16 cellular contexts compared by ENCODE assay signal in genomic region chr5:150765789-150766149, GRCh38.
"Had no signal": no experiment of that assay in that cellular context is flagged by ENCODE, and none has a peak within 500 bp of the region (broad histone marks: within the 10 kb centered on the region; RNA-seq: fewer than 3 reads in every experiment).

No MANE protein-coding gene starts in this region.

- H3K36me3 Mint-ChIP-seq: type B pancreatic cell had no signal

- H3K4me1 Mint-ChIP-seq: endodermal cell had no signal

- H3K9me3 Mint-ChIP-seq: nephron progenitor cell, type B pancreatic cell had no signal

- H3K79me2 ChIP-seq: hepatocyte had no signal

- H3K4me3 ChIP-seq: body of pancreas, hepatocyte, left ventricle myocardium inferior, suprapubic skin had no signal

- H3K27ac ChIP-seq: hepatocyte, suprapubic skin had no signal

- H2AFZ ChIP-seq: hepatocyte had no signal

- H3K9me3 ChIP-seq: body of pancreas, left ventricle myocardium inferior, suprapubic skin had no signal

- H3K27ac Mint-ChIP-seq: activated T-helper 2 cell treated with anti-CD3 and anti-CD28 coated beads, Interferon-gamma antibody, Interleukin-2, Interleukin-4, amounts not matched to agents 10 μg/mL and 5 μg/mL and 100 μg/mL, durations not matched to agents 14 hours and 24 hours and 36 hours; endodermal cell; nephron progenitor cell; type B pancreatic cell had no signal

- H3K27me3 ChIP-seq: body of pancreas, hepatocyte, suprapubic skin had no signal

- DNase-seq: activated naive CD4-positive, alpha-beta T cell treated with anti-CD3 and anti-CD28 coated beads, Interleukin-2, amount 50 U/mL, for 16 hours; amniotic stem cell; body of pancreas; central memory CD4-positive, alpha-beta T cell; endodermal cell; kidney; left ventricle myocardium inferior; mesendoderm; nephron progenitor cell; stimulated activated CD4-positive, alpha-beta T cell treated with anti-CD3 and anti-CD28 coated beads, Interleukin-2, amount 100 ng/mL, for 48 hours; stimulated activated naive CD8-positive, alpha-beta T cell treated with anti-CD3 and anti-CD28 coated beads, Interleukin-15, Interleukin-2, amounts not matched to agents 100 U/mL and 50 U/mL, for 24 hours; T1000 had no signal

- H3K4me3 Mint-ChIP-seq: endodermal cell, nephron progenitor cell, type B pancreatic cell had no signal

- H3K36me3 ChIP-seq: left ventricle myocardium inferior, suprapubic skin had no signal

- ATAC-seq: body of pancreas; stimulated activated naive CD8-positive, alpha-beta T cell treated with anti-CD3 and anti-CD28 coated beads, Interleukin-15, Interleukin-2, amounts not matched to agents 100 U/mL and 50 U/mL, for 24 hours had no signal

- H3K4me2 ChIP-seq: hepatocyte had no signal
